14 cellular contexts compared by ENCODE assay signal in the genomic region with DNA sequence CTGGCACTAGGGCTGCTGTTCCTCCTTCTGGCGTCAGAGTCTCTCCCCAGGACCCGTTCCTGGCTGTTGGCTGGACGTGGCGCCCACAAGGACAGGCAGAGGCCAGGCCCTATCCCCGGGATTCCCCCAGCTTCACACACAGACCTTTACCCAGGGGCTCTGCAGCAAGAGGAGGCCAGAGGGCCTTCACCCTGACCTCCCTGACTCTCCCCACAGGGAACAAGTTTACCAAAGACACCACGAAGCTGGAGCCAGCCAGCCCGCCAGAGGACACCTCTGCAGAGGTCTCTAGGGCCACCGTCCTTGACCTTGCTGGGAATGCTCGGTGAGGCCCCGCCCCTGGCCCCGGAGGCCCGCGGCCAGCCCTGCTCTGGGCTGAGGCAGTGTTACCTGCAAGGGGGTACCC.
"Had no signal": no experiment of that assay in that cellular context is flagged by ENCODE, and none has a peak within 500 bp of the region (broad histone marks: within the 10 kb centered on the region; RNA-seq: fewer than 3 reads in every experiment).

No MANE protein-coding gene starts in this region.

- H3K4me1 ChIP-seq: esophagus squamous epithelium had no signal

- ATAC-seq: activated CD4-positive, CD25-positive, alpha-beta regulatory T cell treated with anti-CD3 and anti-CD28 coated beads, Interleukin-2, amount 50 U/mL, for 24 hours; activated naive CD4-positive, alpha-beta T cell treated with anti-CD3 and anti-CD28 coated beads, Interleukin-2, amount 50 U/mL, for 72 hours had no signal

- DNase-seq: activated effector memory CD4-positive, alpha-beta T cell treated with anti-CD3 and anti-CD28 coated beads, Interleukin-2, amount 50 U/mL, for 16 hours; activated T-cell treated with anti-CD3 and anti-CD28 coated beads, Interleukin-2, amount 50 U/mL, for 1 hour; amniotic stem cell; brain microvascular endothelial cell; dermis blood vessel endothelial cell; esophagus squamous epithelium; foreskin fibroblast; mesendoderm; ovary; trophoblast cell had no signal

- H3K4me3 ChIP-seq: esophagus squamous epithelium, ovary, skin epidermis had no signal

- H3K4me3 Mint-ChIP-seq: nephron had no signal

- H3K27me3 ChIP-seq: brain microvascular endothelial cell, esophagus squamous epithelium, ovary had no signal

- H3K9me3 Mint-ChIP-seq: activated naive CD4-positive, alpha-beta T cell treated with anti-CD3 and anti-CD28 coated beads, Interleukin-2, amount 50 U/mL, for 72 hours; nephron had no signal

- H3K27ac ChIP-seq: brain microvascular endothelial cell, esophagus squamous epithelium, ovary, skin epidermis had no signal

- H3K27ac Mint-ChIP-seq: nephron had no signal

- H3K36me3 ChIP-seq: ovary had no signal

- H3K4me1 Mint-ChIP-seq: nephron had no signal

- H3K9me3 ChIP-seq: esophagus squamous epithelium, ovary had no signal
